ENCODE assay signal across 8 cellular contexts in the genomic region with DNA sequence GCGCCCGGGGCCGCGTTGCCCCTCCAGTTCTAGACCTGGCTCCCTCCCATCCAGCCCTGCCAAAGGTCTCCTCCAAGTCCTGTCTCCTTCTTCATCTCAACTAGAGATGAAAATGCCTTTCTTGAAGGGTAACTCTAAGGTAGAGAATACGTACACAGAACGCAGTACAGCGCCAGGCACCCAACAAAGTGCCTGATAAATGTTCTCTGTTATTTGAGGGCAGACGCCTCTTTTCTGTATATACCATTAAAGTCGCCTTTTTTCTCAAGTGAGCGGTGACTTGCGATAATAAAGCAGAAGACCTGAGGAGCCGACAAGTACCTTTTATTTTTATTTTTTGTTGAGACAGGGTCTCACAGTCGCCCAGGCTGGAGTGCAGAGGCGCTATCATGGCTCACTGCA. TPM values are rescaled to one million over a fixed set of nuclear protein-coding genes. Genes with fewer than 3 reads are reported as not detected.
DNase-seq lines count a peak whose midpoint lies in the region; ATAC-seq and TF ChIP-seq lines count a peak whose summit lies in the region.

No MANE protein-coding gene starts in this region.

- no peaks in the 10 kb centered on the region for H3K4me1 ChIP-seq in SJCRH30

- H3K27ac ChIP-seq in SJCRH30: no peak overlapping the region; the same call in 1 of the 2 replicates

- intact Hi-C loops in posterior cingulate gyrus (cut with DNase I): no loop called here

- H3K36me3 ChIP-seq in SJCRH30: no peaks in the 10 kb centered on the region

- H3K4me3 ChIP-seq in GM12865 (ENCODE audit: low read depth, low read length) (peak overlapping the region; percentile 86), SJCRH30 (peak overlapping the region; percentile 74), fibroblast of mammary gland (ENCODE audit: control insufficient read depth, low read depth, low read length) (peak overlapping the region; percentile 58)

- H3K27me3 ChIP-seq in SJCRH30: no peaks in the 10 kb centered on the region

- no peak for ATAC-seq in HG02840 (IDR thresholded peaks at IDR 0.05; ENCODE audit: low FRiP score, unreplicated experiment)

- H3K9me3 ChIP-seq in SJCRH30 (replicated peaks): no peaks in the 10 kb centered on the region

- no peak for TF ChIP-seq CTCF in GM12865 (IDR thresholded peaks at IDR 0.05; ENCODE audit: insufficient read depth, low read depth, low read length, missing control alignments)
- no peak for TF ChIP-seq CTCF in fibroblast of mammary gland (conservative IDR thresholded peaks at IDR 0.05; ENCODE audit: control insufficient read depth, insufficient read depth, low read depth, low read length)

- no peak for DNase-seq in GM12865 (ENCODE audit: low read depth)
- no peak for DNase-seq in SJCRH30
- no peak for DNase-seq in fibroblast of mammary gland (ENCODE audit: low read depth)
- peak; percentile 57 for DNase-seq in retina
- DNase-seq in posterior cingulate gyrus: no peak
- DNase-seq in stimulated activated CD4-positive, alpha-beta T cell treated with anti-CD3 and anti-CD28 coated beads, Interleukin-1b, Interleukin-23, amount 100 ng/mL, for 48 hours: no peak
- DNase-seq in stimulated activated CD4-positive, alpha-beta T cell treated with anti-CD3 and anti-CD28 coated beads, Interleukin-12 subunit alpha, Interleukin-12 subunit beta, amount 100 ng/mL, for 4 hours: no peak

RNA-seq across cellular contexts. Expression of a gene that starts 0.8 kb away (rescaled TPM):
- 107 TPM in 2 replicates for total RNA-seq in SJCRH30 (2014; rRNA removed; shearing (Covaris generic))

RNA-seq across cellular contexts. Expression of a gene that starts 17.7 kb away (rescaled TPM):
- 24.0 and 35.8 TPM in 2 replicates for total RNA-seq in SJCRH30 (2014; rRNA removed; shearing (Covaris generic))

RNA-seq across cellular contexts. Expression of a gene that starts 17.7 kb away (rescaled TPM):
- 2.9 and 3.2 TPM in 2 replicates for total RNA-seq in SJCRH30 (2014; rRNA removed; shearing (Covaris generic))
